Comparison of ENCODE assay signal across 8 cellular contexts in the genomic region with DNA sequence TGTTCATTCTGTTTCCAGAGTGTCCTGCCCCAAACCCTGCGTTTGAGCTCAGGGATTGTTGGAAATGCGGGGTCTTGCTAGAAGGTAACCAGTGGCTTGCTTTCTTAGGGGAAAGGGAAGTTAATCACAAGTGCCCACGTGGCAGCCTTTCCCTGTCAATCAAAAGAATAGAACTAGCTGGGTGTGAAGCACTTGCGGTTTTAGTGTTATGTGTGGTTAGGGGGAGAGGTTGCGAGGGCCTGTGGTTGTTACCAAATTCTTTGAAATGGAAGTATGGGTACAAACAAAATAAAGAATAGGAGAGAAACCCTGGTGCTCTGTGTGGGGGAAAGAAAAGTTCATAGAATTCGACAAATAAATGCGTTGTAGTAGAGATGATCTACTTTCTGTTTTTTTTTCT.
DNase-seq lines count a peak whose midpoint lies in the region; ATAC-seq and TF ChIP-seq lines count a peak whose summit lies in the region.

No MANE protein-coding gene starts in this region.

- ATAC-seq in HG02642 (IDR thresholded peaks at IDR 0.05; ENCODE audit: poor library complexity, unreplicated experiment) = peak; percentile 57
- peak; percentile 70 to 85 for ATAC-seq in lower lobe of right lung

- DNase-seq in GM12865 (ENCODE audit: low read depth) (peak; percentile 92), NOMO-1 treated with DMSO at 0.1 percent for 48 hours (lab: John Stamatoyannopoulos, UW; ENCODE audit: unreplicated experiment) (peak; percentile 98), activated T-cell treated with anti-CD3 and anti-CD28 coated beads for 48 hours (ENCODE audit: low read depth) (peak; percentile 43), lower lobe of right lung (peak; percentile 70), dermis blood vessel endothelial cell (no peak), NCI-H2196 treated with DMSO at 0.1 percent for 48 hours (lab: John Stamatoyannopoulos, UW; ENCODE audit: unreplicated experiment) (no peak)
- DNase-seq in stimulated activated CD8-positive, alpha-beta memory T cell treated with anti-CD3 and anti-CD28 coated beads, Interleukin-4, amount 100 ng/mL, for 24 hours (ENCODE audit: low read depth) = peak; percentile 58

- no peaks in the 10 kb centered on the region for H3K36me3 ChIP-seq in lower lobe of right lung

- intact Hi-C loops in lower lobe of right lung (cut with DNase I) = no loop called here

- H3K4me3 ChIP-seq in GM12865 (ENCODE audit: low read depth, low read length) = peak overlapping the region; percentile 13
- peak overlapping the region; percentile 1 for H3K4me3 ChIP-seq in lower lobe of right lung

- H3K9me3 ChIP-seq in lower lobe of right lung = no peaks in the 10 kb centered on the region

- H3K27me3 ChIP-seq in lower lobe of right lung (ENCODE audit: low read depth) = no peaks in the 10 kb centered on the region

- peaks cover 69% of the 10 kb centered on the region for H3K4me1 ChIP-seq in lower lobe of right lung

- no peak for TF ChIP-seq CTCF in GM12865 (IDR thresholded peaks at IDR 0.05; ENCODE audit: insufficient read depth, low read depth, low read length, missing control alignments)
- no peak for TF ChIP-seq CTCF in lower lobe of right lung (IDR thresholded peaks at IDR 0.05)

- H3K27ac ChIP-seq in lower lobe of right lung = peak overlapping the region; percentile 54

Comparison
In these comparisons a context has a peak if more than half of its experiments do, and no peak if none do; other contexts are left out.
1. DNase-seq: peak in GM12865 (single experiment), NOMO-1 treated with DMSO at 0.1 percent for 48 hours (single experiment), activated T-cell treated with anti-CD3 and anti-CD28 coated beads for 48 hours (single experiment), lower lobe of right lung (single experiment) and stimulated activated CD8-positive, alpha-beta memory T cell treated with anti-CD3 and anti-CD28 coated beads, Interleukin-4, amount 100 ng/mL, for 24 hours (single experiment); none in dermis blood vessel endothelial cell (single experiment) and NCI-H2196 treated with DMSO at 0.1 percent for 48 hours (single experiment).